Comparison of ENCODE assay signal across 10 cellular contexts in genomic region chr5:72194846-72195245, GRCh38.
A peak's percentile ranks its signal among the peaks of the same experiment; 100 is the strongest.
DNase-seq lines count a peak whose midpoint lies in the region; ATAC-seq and TF ChIP-seq lines count a peak whose summit lies in the region.
"Had no signal": no experiment of that assay in that cellular context is flagged by ENCODE, and none has a peak within 500 bp of the region (broad histone marks: within the 10 kb centered on the region; RNA-seq: fewer than 3 reads in every experiment).

No MANE protein-coding gene starts in this region.

- no peaks in the 10 kb centered on the region for H3K9me3 Mint-ChIP-seq in activated naive CD8-positive, alpha-beta T cell treated with anti-CD3 and anti-CD28 coated beads for 36 hours

- peak; percentile 93 for ATAC-seq in GM19397 (IDR thresholded peaks at IDR 0.05; ENCODE audit: unreplicated experiment)
- ATAC-seq in HG03159 (IDR thresholded peaks at IDR 0.05; ENCODE audit: unreplicated experiment): peak; percentile 95

- DNase-seq in GM12864 (ENCODE audit: low read depth) (peak; percentile 81), SK-N-DZ (ENCODE audit: low spot score) (no peak), kidney tubule cell (ENCODE audit: low spot score) (no peak), SKM-1 (lab: John Stamatoyannopoulos, UW; ENCODE audit: unreplicated experiment) (no peak), DMS79 treated with DMSO at 0.1 percent for 48 hours (lab: John Stamatoyannopoulos, UW) (no peak)
- DNase-seq in activated naive CD8-positive, alpha-beta T cell treated with anti-CD3 and anti-CD28 coated beads for 36 hours: peak; percentile 18
- DNase-seq: GF-D8, NCI-H524 treated with DMSO at 0.1 percent for 48 hours had no signal

- TF ChIP-seq CTCF in GM12864 (IDR thresholded peaks at IDR 0.05; ENCODE audit: low read depth, low read length, missing control alignments): no peak

- H3K4me1 Mint-ChIP-seq in activated naive CD8-positive, alpha-beta T cell treated with anti-CD3 and anti-CD28 coated beads for 36 hours: no peaks in the 10 kb centered on the region

- H3K27ac Mint-ChIP-seq in activated naive CD8-positive, alpha-beta T cell treated with anti-CD3 and anti-CD28 coated beads for 36 hours: no peak overlapping the region

- peaks cover 26% of the 10 kb centered on the region for H3K27me3 Mint-ChIP-seq in activated naive CD8-positive, alpha-beta T cell treated with anti-CD3 and anti-CD28 coated beads for 36 hours

- H3K36me3 Mint-ChIP-seq in activated naive CD8-positive, alpha-beta T cell treated with anti-CD3 and anti-CD28 coated beads for 36 hours: peaks cover 1% of the 10 kb centered on the region

- no peak overlapping the region for H3K4me3 Mint-ChIP-seq in activated naive CD8-positive, alpha-beta T cell treated with anti-CD3 and anti-CD28 coated beads for 36 hours

- no peak overlapping the region for H3K4me3 ChIP-seq in GM12864 (ENCODE audit: low read depth, low read length)

Comparison
In these comparisons a context has a peak if more than half of its experiments do, and no peak if none do; other contexts are left out.
1. DNase-seq: peak in GM12864 (single experiment) and activated naive CD8-positive, alpha-beta T cell treated with anti-CD3 and anti-CD28 coated beads for 36 hours (single experiment); none in SK-N-DZ (single experiment), kidney tubule cell (single experiment), SKM-1 (single experiment) and DMS79 treated with DMSO at 0.1 percent for 48 hours (single experiment).